8 cellular contexts compared by ENCODE assay signal in the genomic region with DNA sequence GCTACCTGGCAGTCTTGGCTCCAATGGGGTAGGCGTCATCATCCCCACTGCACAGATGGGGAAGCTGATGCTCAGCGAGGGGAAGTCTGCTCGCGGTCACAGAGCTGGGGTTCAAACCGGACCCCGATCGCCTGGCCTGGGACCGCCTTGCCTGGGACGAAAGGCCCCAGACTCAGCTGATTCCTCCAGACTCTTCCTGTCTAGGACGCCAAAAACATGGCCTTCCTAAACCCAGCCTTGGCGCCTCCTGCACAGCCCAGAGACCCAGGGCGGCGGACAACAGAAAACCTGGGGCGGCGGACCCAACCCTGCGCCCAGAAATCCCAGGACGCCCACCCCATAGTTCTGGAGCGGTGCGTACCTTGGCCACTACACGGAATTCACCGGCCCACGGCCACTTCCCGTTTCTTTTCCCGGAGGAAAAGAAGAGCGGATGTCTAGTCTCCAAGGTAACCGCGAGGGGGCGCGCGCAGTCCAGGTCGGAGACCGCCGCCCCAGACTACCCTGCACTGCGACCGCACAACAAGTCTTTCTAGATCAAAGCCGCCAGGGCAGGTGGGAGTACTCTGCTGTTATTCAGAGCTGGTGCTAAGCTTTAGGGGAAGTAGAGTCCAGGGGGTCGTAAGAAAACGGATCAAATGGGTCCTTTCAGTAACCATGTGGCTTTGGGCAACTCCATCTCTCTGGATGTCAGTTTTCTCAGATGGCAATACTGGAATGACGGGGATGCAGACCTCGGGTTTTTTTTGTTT. TPM values are rescaled to one million over a fixed set of nuclear protein-coding genes. Genes with fewer than 3 reads are reported as not detected.
DNase-seq lines count a peak whose midpoint lies in the region; ATAC-seq and TF ChIP-seq lines count a peak whose summit lies in the region.

No MANE protein-coding gene starts in this region.

- H3K4me1 Mint-ChIP-seq in activated CD8-positive, alpha-beta memory T cell treated with anti-CD3 and anti-CD28 coated beads, Interleukin-2, amount 10 ng/mL, durations not matched to agents 7 days and 5 days: peaks cover 9% of the 10 kb centered on the region
- peaks cover 8% of the 10 kb centered on the region for H3K4me1 Mint-ChIP-seq in endothelial cell (ENCODE audit: unreplicated experiment)

- no peaks in the 10 kb centered on the region for H3K9me3 ChIP-seq in mesodermal cell (ENCODE audit: control insufficient read depth, low read length)

- TF ChIP-seq CTCF in endothelial cell (IDR thresholded peaks at IDR 0.05; ENCODE audit: unreplicated experiment): peak; percentile 88

- WGBS in mesodermal cell (ENCODE audit: insufficient coverage in 2 of 2), 2 experiments: 25 to 30% methylated on average over 33 to 39 of the region's 40 CpGs

- peaks cover 1% of the 10 kb centered on the region for H3K36me3 Mint-ChIP-seq in activated CD8-positive, alpha-beta memory T cell treated with anti-CD3 and anti-CD28 coated beads, Interleukin-2, amount 10 ng/mL, durations not matched to agents 7 days and 5 days
- peaks cover 7% of the 10 kb centered on the region for H3K36me3 Mint-ChIP-seq in endothelial cell (ENCODE audit: low read depth, unreplicated experiment)

- DNase-seq in SIG-M5 treated with dmso at 0.1 percent for 504 hours (lab: John Stamatoyannopoulos, UW; ENCODE audit: unreplicated experiment): peak; percentile 47
- DNase-seq in SIG-M5 (lab: John Stamatoyannopoulos, UW): no peak
- DNase-seq in NCI-H748 (lab: John Stamatoyannopoulos, UW; ENCODE audit: unreplicated experiment): peak; percentile 71
- DNase-seq in activated CD8-positive, alpha-beta memory T cell treated with anti-CD3 and anti-CD28 coated beads, Interleukin-2, amount 10 ng/mL, durations not matched to agents 7 days and 5 days: peak; percentile 77
- peak; percentile 91 for DNase-seq in endothelial cell (ENCODE audit: low spot score)
- peak; percentile 13 to 17 for DNase-seq in stimulated activated CD8-positive, alpha-beta memory T cell treated with anti-CD3 and anti-CD28 coated beads, Interleukin-15, amount 100 ng/mL, for 4 hours (ENCODE audit: low read depth in 2 of 2)

- H3K4me3 Mint-ChIP-seq in activated CD8-positive, alpha-beta memory T cell treated with anti-CD3 and anti-CD28 coated beads, Interleukin-2, amount 10 ng/mL, durations not matched to agents 7 days and 5 days: peak overlapping the region; percentile 67
- H3K4me3 Mint-ChIP-seq in endothelial cell (ENCODE audit: unreplicated experiment): no peak overlapping the region

- H3K27ac ChIP-seq in mesodermal cell (ENCODE audit: low read depth, low read length, severe bottlenecking): no peak overlapping the region

- H3K9me3 Mint-ChIP-seq in activated CD8-positive, alpha-beta memory T cell treated with anti-CD3 and anti-CD28 coated beads, Interleukin-2, amount 10 ng/mL, durations not matched to agents 7 days and 5 days (ENCODE audit: low read depth): no peaks in the 10 kb centered on the region
- H3K9me3 Mint-ChIP-seq in endothelial cell (ENCODE audit: unreplicated experiment): no peaks in the 10 kb centered on the region

- peak overlapping the region; percentile 19 for H3K4me3 ChIP-seq in mesodermal cell (ENCODE audit: extremely low read depth, insufficient read depth, low read length, poor library complexity, severe bottlenecking)

- peaks cover 78% of the 10 kb centered on the region for H3K27me3 Mint-ChIP-seq in activated CD8-positive, alpha-beta memory T cell treated with anti-CD3 and anti-CD28 coated beads, Interleukin-2, amount 10 ng/mL, durations not matched to agents 7 days and 5 days
- H3K27me3 Mint-ChIP-seq in endothelial cell (ENCODE audit: unreplicated experiment): peaks cover 8% of the 10 kb centered on the region

- peak; percentile 67 for ATAC-seq in HG03095 (IDR thresholded peaks at IDR 0.05; ENCODE audit: unreplicated experiment)
- ATAC-seq in activated CD8-positive, alpha-beta memory T cell treated with anti-CD3 and anti-CD28 coated beads, Interleukin-2, amount 10 ng/mL, durations not matched to agents 7 days and 5 days: peak; percentile 84

- CTCF ChIA-PET in activated CD8-positive, alpha-beta memory T cell treated with anti-CD3 and anti-CD28 coated beads, Interleukin-2, amount 10 ng/mL, durations not matched to agents 7 days and 5 days (lab: Charles Lee): interaction anchor here (0.6 to 3.1 kb wide), 22 partner anchors 9 to 686 kb away, joined by 3 to 18 read pairs (median 4); partner anchors contain the start of gene APPL1

- no peak overlapping the region for H3K27ac Mint-ChIP-seq in activated CD8-positive, alpha-beta memory T cell treated with anti-CD3 and anti-CD28 coated beads, Interleukin-2, amount 10 ng/mL, durations not matched to agents 7 days and 5 days
- H3K27ac Mint-ChIP-seq in endothelial cell (ENCODE audit: unreplicated experiment): no peak overlapping the region

- peaks cover 10% of the 10 kb centered on the region for H3K4me1 ChIP-seq in mesodermal cell (ENCODE audit: control insufficient read depth, insufficient read depth, low read length, poor library complexity, severe bottlenecking)

- H3K36me3 ChIP-seq in mesodermal cell (ENCODE audit: control insufficient read depth, insufficient read depth, low read length): no peaks in the 10 kb centered on the region

RNA-seq across cellular contexts. Expression of gene IL17RD, which starts 4.9 kb away (rescaled TPM):
- total RNA-seq in activated CD8-positive, alpha-beta memory T cell treated with anti-CD3 and anti-CD28 coated beads, Interleukin-2, amount 10 ng/mL, durations not matched to agents 7 days and 5 days: under 1 TPM in 1 of 2 experiments, not detected in 1; 0.02 TPM
- total RNA-seq in endothelial cell (ENCODE audit: unreplicated experiment): 10.7 TPM
- polyA plus RNA-seq in mesodermal cell (2013, experiment 1 of 2): 36.2 TPM
- polyA plus RNA-seq in mesodermal cell (2013, experiment 2 of 2): 24.7 TPM

RNA-seq across cellular contexts. Expression of gene HESX1, which starts 29.7 kb away (rescaled TPM):
- under 1 TPM; 0.42 to 0.47 TPM for total RNA-seq in activated CD8-positive, alpha-beta memory T cell treated with anti-CD3 and anti-CD28 coated beads, Interleukin-2, amount 10 ng/mL, durations not matched to agents 7 days and 5 days
- total RNA-seq in endothelial cell (ENCODE audit: unreplicated experiment): 1.6 TPM
- polyA plus RNA-seq in mesodermal cell (2013, experiment 1 of 2): 3.3 TPM
- 3.0 TPM for polyA plus RNA-seq in mesodermal cell (2013, experiment 2 of 2)

RNA-seq across cellular contexts. Expression of gene APPL1, which starts 57.5 kb away (rescaled TPM):
- 10 to 100 TPM; 31.3 to 34.4 TPM for total RNA-seq in activated CD8-positive, alpha-beta memory T cell treated with anti-CD3 and anti-CD28 coated beads, Interleukin-2, amount 10 ng/mL, durations not matched to agents 7 days and 5 days
- 25.9 TPM for total RNA-seq in endothelial cell (ENCODE audit: unreplicated experiment)
- polyA plus RNA-seq in mesodermal cell (2013, experiment 1 of 2): 22.3 TPM
- 23.8 TPM for polyA plus RNA-seq in mesodermal cell (2013, experiment 2 of 2)

Comparison
In these comparisons a context has a peak if more than half of its experiments do, and no peak if none do; other contexts are left out.
1. RNA of gene IL17RD, which starts 4.9 kb away (total RNA-seq): 10.7 TPM in endothelial cell (single experiment); 0.02 TPM in activated CD8-positive, alpha-beta memory T cell treated with anti-CD3 and anti-CD28 coated beads, Interleukin-2, amount 10 ng/mL, durations not matched to agents 7 days and 5 days; every median in the first group is over 10 times any median in the second.